Comparison of ENCODE assay signal across 19 cellular contexts in genomic region chr11:35531246-35531645, GRCh38. TPM values are rescaled to one million over a fixed set of nuclear protein-coding genes. Genes with fewer than 3 reads are reported as not detected.
"Had no signal": no experiment of that assay in that cellular context is flagged by ENCODE, and none has a peak within 500 bp of the region (broad histone marks: within the 10 kb centered on the region; RNA-seq: fewer than 3 reads in every experiment).

No MANE protein-coding gene starts in this region.

- H3K4me1 ChIP-seq: parathyroid adenoma had no signal

- H3K36me3 ChIP-seq: ascending aorta, heart right ventricle, neural progenitor cell had no signal

- H3K36me3 Mint-ChIP-seq: activated CD4-positive, alpha-beta memory T cell treated with anti-CD3 and anti-CD28 coated beads for 36 hours; activated naive CD8-positive, alpha-beta T cell treated with anti-CD3 and anti-CD28 coated beads, Interleukin-2, amount 10 ng/mL, durations not matched to agents 7 days and 5 days; neural progenitor cell had no signal

- H3K27ac Mint-ChIP-seq: activated CD4-positive, alpha-beta memory T cell treated with anti-CD3 and anti-CD28 coated beads for 36 hours; activated naive CD8-positive, alpha-beta T cell treated with anti-CD3 and anti-CD28 coated beads, Interleukin-2, amount 10 ng/mL, durations not matched to agents 7 days and 5 days; T-helper 2 cell treated with Interferon-gamma antibody and Interleukin-4, amounts not matched to agents 5 μg/mL and 100 μg/mL, for 36 hours had no signal

- ATAC-seq: heart right ventricle, left lobe of liver had no signal

- H3K9me3 ChIP-seq: ascending aorta, heart right ventricle had no signal

- H3K9me3 Mint-ChIP-seq: activated CD4-positive, alpha-beta memory T cell treated with anti-CD3 and anti-CD28 coated beads for 36 hours; activated naive CD8-positive, alpha-beta T cell treated with anti-CD3 and anti-CD28 coated beads, Interleukin-2, amount 10 ng/mL, durations not matched to agents 7 days and 5 days; T-helper 2 cell treated with Interferon-gamma antibody and Interleukin-4, amounts not matched to agents 5 μg/mL and 100 μg/mL, for 36 hours had no signal

- H3K27me3 ChIP-seq: ascending aorta, neural progenitor cell had no signal

- H3K4me3 ChIP-seq: ascending aorta, heart right ventricle, neural progenitor cell, skin epidermis had no signal

- H3K4me1 Mint-ChIP-seq: activated naive CD8-positive, alpha-beta T cell treated with anti-CD3 and anti-CD28 coated beads, Interleukin-2, amount 10 ng/mL, durations not matched to agents 7 days and 5 days had no signal

- DNase-seq: activated CD4-positive, alpha-beta memory T cell treated with anti-CD3 and anti-CD28 coated beads for 36 hours; activated CD4-positive, CD25-positive, alpha-beta regulatory T cell treated with anti-CD3 and anti-CD28 coated beads, Interleukin-2, amount 50 U/mL, for 72 hours; activated gamma-delta T cell; activated naive CD8-positive, alpha-beta T cell treated with anti-CD3 and anti-CD28 coated beads, Interleukin-2, amount 10 ng/mL, durations not matched to agents 7 days and 5 days; activated T-cell treated with anti-CD3 and anti-CD28 coated beads, Interleukin-2, amount 50 U/mL, for 48 hours; central memory CD4-positive, alpha-beta T cell; effector memory CD4-positive, alpha-beta T cell; foreskin fibroblast; heart right ventricle; islet precursor cell; mesendoderm; retina; SW 1271 had no signal

- H3K4me3 Mint-ChIP-seq: activated CD4-positive, alpha-beta memory T cell treated with anti-CD3 and anti-CD28 coated beads for 36 hours; activated naive CD8-positive, alpha-beta T cell treated with anti-CD3 and anti-CD28 coated beads, Interleukin-2, amount 10 ng/mL, durations not matched to agents 7 days and 5 days; neural progenitor cell; T-helper 2 cell treated with Interferon-gamma antibody and Interleukin-4, amounts not matched to agents 5 μg/mL and 100 μg/mL, for 36 hours had no signal

- H3K9ac ChIP-seq: neural progenitor cell, parathyroid adenoma had no signal

- H3K27ac ChIP-seq: heart right ventricle, neural progenitor cell, parathyroid adenoma had no signal

RNA-seq across cellular contexts. Expression of gene PAMR1, which starts 5.8 kb away (rescaled TPM):
- total RNA-seq: activated CD4-positive, alpha-beta memory T cell treated with anti-CD3 and anti-CD28 coated beads for 36 hours; activated naive CD8-positive, alpha-beta T cell treated with anti-CD3 and anti-CD28 coated beads, Interleukin-2, amount 10 ng/mL, durations not matched to agents 7 days and 5 days had no signal
